28 cellular contexts compared by ENCODE assay signal in the genomic region with DNA sequence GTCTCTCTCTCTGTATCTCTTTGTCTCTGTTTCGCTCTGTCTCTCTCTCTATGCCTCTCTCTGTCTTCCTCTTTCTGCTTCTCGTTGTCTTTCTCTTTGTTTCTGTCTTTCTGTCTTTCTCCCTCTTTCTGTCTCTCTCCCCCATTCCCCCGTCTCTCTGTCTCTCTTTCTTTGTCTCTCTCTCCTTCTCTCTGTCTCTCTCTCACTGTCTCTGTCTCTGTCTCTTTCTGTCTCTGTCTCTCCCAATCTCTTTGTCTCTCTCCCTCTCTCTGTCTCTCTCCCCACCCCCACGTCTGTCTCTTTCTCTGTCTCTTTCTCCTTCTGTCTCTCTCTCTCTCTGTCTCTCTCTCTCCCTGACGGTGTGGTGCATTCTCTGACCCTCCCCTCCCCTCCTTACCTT.
"Had no signal": no experiment of that assay in that cellular context is flagged by ENCODE, and none has a peak within 500 bp of the region (broad histone marks: within the 10 kb centered on the region; RNA-seq: fewer than 3 reads in every experiment).

No MANE protein-coding gene starts in this region.

- H3K27ac Mint-ChIP-seq: activated CD4-positive, alpha-beta memory T cell treated with anti-CD3 and anti-CD28 coated beads, Interleukin-2, amount 10 ng/mL, durations not matched to agents 7 days and 5 days; activated naive CD4-positive, alpha-beta T cell treated with anti-CD3 and anti-CD28 coated beads, Interleukin-2, amount 50 U/mL, for 24 hours; brain; effector memory CD8-positive, alpha-beta T cell; progenitor cell of endocrine pancreas; type B pancreatic cell had no signal

- H3K4me2 ChIP-seq: neural progenitor cell, smooth muscle cell had no signal

- H3K27ac ChIP-seq: dorsolateral prefrontal cortex, neural progenitor cell, testis had no signal

- H3K36me3 Mint-ChIP-seq: activated naive CD4-positive, alpha-beta T cell treated with anti-CD3 and anti-CD28 coated beads, Interleukin-2, amount 50 U/mL, for 24 hours; brain; neural progenitor cell; type B pancreatic cell had no signal

- H3K9me3 ChIP-seq: esophagus squamous epithelium, gastroesophageal sphincter, heart left ventricle, sigmoid colon, testis had no signal

- H3K9me3 Mint-ChIP-seq: activated CD4-positive, alpha-beta memory T cell treated with anti-CD3 and anti-CD28 coated beads, Interleukin-2, amount 10 ng/mL, durations not matched to agents 7 days and 5 days; activated naive CD4-positive, alpha-beta T cell treated with anti-CD3 and anti-CD28 coated beads, Interleukin-2, amount 50 U/mL, for 24 hours; type B pancreatic cell had no signal

- H3K9ac ChIP-seq: neural progenitor cell had no signal

- H3K4me1 ChIP-seq: testis had no signal

- DNase-seq: activated CD4-positive, alpha-beta memory T cell treated with anti-CD3 and anti-CD28 coated beads, Interleukin-2, amount 10 ng/mL, durations not matched to agents 7 days and 5 days; activated CD4-positive, alpha-beta T cell treated with anti-CD3 and anti-CD28 coated beads for 48 hours; activated effector memory CD4-positive, alpha-beta T cell treated with anti-CD3 and anti-CD28 coated beads, Interleukin-2, amount 50 U/mL, for 16 hours; activated T-cell treated with anti-CD3 and anti-CD28 coated beads for 4 hours; aorta; caudate nucleus; dorsolateral prefrontal cortex; effector memory CD8-positive, alpha-beta T cell; esophagus squamous epithelium; heart left ventricle; left colon; mesendoderm; naive thymus-derived CD4-positive, alpha-beta T cell; retina; sigmoid colon; stimulated activated CD4-positive, alpha-beta T cell treated with anti-CD3 and anti-CD28 coated beads, Interleukin-2, amount 100 ng/mL, for 48 hours; stimulated activated CD8-positive, alpha-beta memory T cell treated with anti-CD3 and anti-CD28 coated beads, Interleukin-4, amount 100 ng/mL, for 48 hours; stimulated activated naive CD4-positive, alpha-beta T cell; T-helper 2 cell; testis had no signal

- H3K36me3 ChIP-seq: esophagus squamous epithelium, gastroesophageal sphincter, heart left ventricle, neural progenitor cell, sigmoid colon had no signal

- H3K27me3 ChIP-seq: esophagus squamous epithelium, gastroesophageal sphincter, neural progenitor cell, sigmoid colon, testis had no signal

- H3K4me1 Mint-ChIP-seq: activated CD4-positive, alpha-beta memory T cell treated with anti-CD3 and anti-CD28 coated beads, Interleukin-2, amount 10 ng/mL, durations not matched to agents 7 days and 5 days; activated naive CD4-positive, alpha-beta T cell treated with anti-CD3 and anti-CD28 coated beads, Interleukin-2, amount 50 U/mL, for 24 hours had no signal

- ATAC-seq: effector memory CD8-positive, alpha-beta T cell; gastroesophageal sphincter; heart left ventricle; left colon; naive thymus-derived CD4-positive, alpha-beta T cell had no signal

- H3K27me3 Mint-ChIP-seq: progenitor cell of endocrine pancreas, type B pancreatic cell had no signal

- FAIRE-seq: endothelial cell of umbilical vein had no signal

- H2AFZ ChIP-seq: neural progenitor cell had no signal

- H3K4me3 Mint-ChIP-seq: activated CD4-positive, alpha-beta memory T cell treated with anti-CD3 and anti-CD28 coated beads, Interleukin-2, amount 10 ng/mL, durations not matched to agents 7 days and 5 days; activated naive CD4-positive, alpha-beta T cell treated with anti-CD3 and anti-CD28 coated beads, Interleukin-2, amount 50 U/mL, for 24 hours; brain; effector memory CD8-positive, alpha-beta T cell; naive thymus-derived CD4-positive, alpha-beta T cell; neural progenitor cell; type B pancreatic cell had no signal

- H3K4me3 ChIP-seq: dorsolateral prefrontal cortex, esophagus squamous epithelium, gastroesophageal sphincter, heart left ventricle, neural progenitor cell, sigmoid colon, smooth muscle cell, testis had no signal
